ENCODE assay signal across 10 cellular contexts in genomic region chr21:32135401-32136363, GRCh38.
A peak's percentile ranks its signal among the peaks of the same experiment; 100 is the strongest.
DNase-seq lines count a peak whose midpoint lies in the region; ATAC-seq and TF ChIP-seq lines count a peak whose summit lies in the region.
"Had no signal": no experiment of that assay in that cellular context is flagged by ENCODE, and none has a peak within 500 bp of the region (broad histone marks: within the 10 kb centered on the region; RNA-seq: fewer than 3 reads in every experiment).

No MANE protein-coding gene starts in this region.

- ATAC-seq in GM21717 (IDR thresholded peaks at IDR 0.05; ENCODE audit: unreplicated experiment) = peak; percentile 65
- ATAC-seq: PC-3 had no signal

- no peak overlapping the region for H3K4me2 ChIP-seq in Karpas-422 (ENCODE audit: low read depth, low read length, poor library complexity, severe bottlenecking)

- H3K9me3 ChIP-seq in Karpas-422 (ENCODE audit: low read length) (no peaks in the 10 kb centered on the region), ovary (no peaks in the 10 kb centered on the region), stomach (peaks cover 0 to 13% (median 9%) of the 10 kb centered on the region in 4 donors)

- DNase-seq in GM03348 (ENCODE audit: low spot score) (peak; percentile 83), NCI-H446 treated with DMSO at 0.1 percent for 48 hours (lab: John Stamatoyannopoulos, UW) (peak; percentile 85), myocyte (ENCODE audit: low read depth) (peak; percentile 53), Karpas-422 (no peak), ovary (no peak), stomach (no peak), NCI-H2029 (lab: John Stamatoyannopoulos, UW) (no peak)
- DNase-seq: effector CD8-positive, alpha-beta T cell; PC-3 had no signal

- no peak overlapping the region for H2AFZ ChIP-seq in Karpas-422 (ENCODE audit: low read length)

- no peaks in the 10 kb centered on the region for H3K79me2 ChIP-seq in Karpas-422 (ENCODE audit: low read length)

- H3K9me2 ChIP-seq in Karpas-422 (replicated peaks; ENCODE audit: insufficient read depth, low read length) = no peaks in the 10 kb centered on the region

- no peak overlapping the region for H3K9ac ChIP-seq in Karpas-422 (ENCODE audit: low read length)

- intact Hi-C loops in ovary (cut with DNase I) (no loop called here), stomach (cut with DNase I; ENCODE audit: low total_unique reads) (no loop called here)

- 39 to 47% (median 43%) methylated on average over 16 of the region's 16 CpGs for WGBS in ovary, 3 donors
- WGBS in stomach, 5 donors = 52 to 65% (median 59%) methylated on average over 16 of the region's 16 CpGs

- H3K27me3 ChIP-seq in Karpas-422 (ENCODE audit: low read length) (no peaks in the 10 kb centered on the region), ovary (no peaks in the 10 kb centered on the region), stomach (peaks cover 0 to 5% (median 0%) of the 10 kb centered on the region in 3 donors)

- TF ChIP-seq CTCF in ovary (IDR thresholded peaks at IDR 0.05) = no peak
- TF ChIP-seq CTCF in stomach (IDR thresholded peaks at IDR 0.05) = no peak

- no peak overlapping the region for H3K4me3 ChIP-seq in Karpas-422 (ENCODE audit: low read length)
- H3K4me3 ChIP-seq in ovary = no peak overlapping the region
- H3K4me3 ChIP-seq in stomach = no peak overlapping the region

- no peak for TF ChIP-seq POLR2A in ovary (IDR thresholded peaks at IDR 0.05)
- TF ChIP-seq POLR2A in stomach (IDR thresholded peaks at IDR 0.05) = no peak

- H3K27ac ChIP-seq in Karpas-422 (ENCODE audit: low read length) = no peak overlapping the region
- H3K27ac ChIP-seq in ovary = no peak overlapping the region
- no peak overlapping the region for H3K27ac ChIP-seq in stomach

- no peak for TF ChIP-seq EP300 in ovary (IDR thresholded peaks at IDR 0.05)
- TF ChIP-seq EP300 in stomach (IDR thresholded peaks at IDR 0.05) = no peak

- no peaks in the 10 kb centered on the region for H3K36me3 ChIP-seq in Karpas-422 (ENCODE audit: insufficient read depth, low read length)
- H3K36me3 ChIP-seq in ovary = no peaks in the 10 kb centered on the region
- no peaks in the 10 kb centered on the region for H3K36me3 ChIP-seq in stomach

- no peaks in the 10 kb centered on the region for H4K20me1 ChIP-seq in Karpas-422 (ENCODE audit: insufficient read depth, low read depth, low read length)

- H3K4me1 ChIP-seq in Karpas-422 (ENCODE audit: low read length) = no peaks in the 10 kb centered on the region
- peaks cover 2% of the 10 kb centered on the region for H3K4me1 ChIP-seq in ovary (ENCODE audit: insufficient read depth)
- H3K4me1 ChIP-seq in stomach = no peaks in the 10 kb centered on the region

Comparison
In these comparisons a context has a peak if more than half of its experiments do, and no peak if none do; other contexts are left out.
1. DNase-seq: peak in GM03348 (single experiment), NCI-H446 treated with DMSO at 0.1 percent for 48 hours (single experiment) and myocyte (single experiment); none in Karpas-422 (single experiment), ovary (0 of 5), stomach (single experiment) and NCI-H2029 (single experiment).